Comparison of ENCODE assay signal across 1 cellular context in the genomic region with DNA sequence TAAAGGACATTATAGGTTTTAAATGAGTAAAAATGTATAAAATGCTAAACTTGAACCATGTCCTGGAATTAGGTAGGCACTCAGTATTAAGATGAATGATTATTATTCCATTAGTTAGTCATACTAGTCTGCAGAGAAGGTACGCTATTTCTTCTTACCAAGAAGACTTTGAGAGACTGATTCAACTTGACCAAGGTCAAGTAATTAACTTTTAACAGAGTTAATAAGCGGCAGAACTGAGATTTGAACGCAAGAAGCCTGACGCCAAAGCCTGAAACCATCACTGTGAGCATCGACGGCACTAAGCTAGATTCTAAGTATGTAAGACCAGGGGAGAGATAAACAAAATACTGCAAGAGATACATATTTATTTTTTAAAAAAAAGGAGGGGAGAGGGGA.
TF ChIP-seq lines count a peak whose summit lies in the region.

No MANE protein-coding gene starts in this region.

TF ChIP-seq in HepG2, 621 proteins besides CTCF, POLR2A, EP300 and RAD21 (continued from another document):
- TF ChIP-seq, protein P1, sequence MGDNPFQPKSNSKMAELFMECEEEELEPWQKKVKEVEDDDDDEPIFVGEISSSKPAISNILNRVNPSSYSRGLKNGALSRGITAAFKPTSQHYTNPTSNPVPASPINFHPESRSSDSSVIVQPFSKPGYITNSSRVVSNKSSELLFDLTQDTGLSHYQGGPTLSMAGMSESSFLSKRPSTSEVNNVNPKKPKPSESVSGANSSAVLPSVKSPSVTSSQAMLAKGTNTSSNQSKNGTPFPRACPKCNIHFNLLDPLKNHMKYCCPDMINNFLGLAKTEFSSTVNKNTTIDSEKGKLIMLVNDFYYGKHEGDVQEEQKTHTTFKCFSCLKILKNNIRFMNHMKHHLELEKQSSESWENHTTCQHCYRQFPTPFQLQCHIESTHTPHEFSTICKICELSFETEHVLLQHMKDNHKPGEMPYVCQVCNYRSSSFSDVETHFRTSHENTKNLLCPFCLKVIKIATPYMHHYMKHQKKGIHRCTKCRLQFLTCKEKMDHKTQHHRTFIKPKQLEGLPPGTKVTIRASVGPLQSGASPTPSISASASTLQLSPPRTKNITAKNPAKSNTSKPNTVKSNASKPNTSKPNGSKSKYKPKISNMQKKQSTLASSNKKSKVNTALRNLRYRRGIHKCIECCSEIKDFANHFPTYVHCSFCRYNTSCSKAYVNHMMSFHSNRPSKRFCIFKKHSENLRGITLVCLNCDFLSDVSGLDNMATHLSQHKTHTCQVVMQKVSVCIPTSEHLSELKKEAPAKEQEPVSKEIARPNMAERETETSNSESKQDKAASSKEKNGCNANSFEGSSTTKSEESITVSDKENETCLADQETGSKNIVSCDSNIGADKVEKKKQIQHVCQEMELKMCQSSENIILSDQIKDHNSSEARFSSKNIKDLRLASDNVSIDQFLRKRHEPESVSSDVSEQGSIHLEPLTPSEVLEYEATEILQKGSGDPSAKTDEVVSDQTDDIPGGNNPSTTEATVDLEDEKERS (CRISPR knock-in tag; IDR thresholded peaks at IDR 0.05) = 0 out of 2 replicates have a peak, but pooled peaks have one; percentile 25
- TF ChIP-seq GPN1 (CRISPR knock-in tag; IDR thresholded peaks at IDR 0.05; ENCODE audit: borderline replicate concordance) = no peak
- 0 out of 2 replicates have a peak, but pooled peaks have one; percentile 1 for TF ChIP-seq GFI1 (CRISPR knock-in tag; IDR thresholded peaks at IDR 0.05; ENCODE audit: borderline replicate concordance)
- TF ChIP-seq ZNF383 (CRISPR knock-in tag; IDR thresholded peaks at IDR 0.05; ENCODE audit: borderline replicate concordance) = no peak
- no peak for TF ChIP-seq ZNF263 (CRISPR knock-in tag; IDR thresholded peaks at IDR 0.05)
- no peak for TF ChIP-seq ZNF83 (CRISPR knock-in tag; IDR thresholded peaks at IDR 0.05; ENCODE audit: borderline replicate concordance)
- TF ChIP-seq, protein P2, sequence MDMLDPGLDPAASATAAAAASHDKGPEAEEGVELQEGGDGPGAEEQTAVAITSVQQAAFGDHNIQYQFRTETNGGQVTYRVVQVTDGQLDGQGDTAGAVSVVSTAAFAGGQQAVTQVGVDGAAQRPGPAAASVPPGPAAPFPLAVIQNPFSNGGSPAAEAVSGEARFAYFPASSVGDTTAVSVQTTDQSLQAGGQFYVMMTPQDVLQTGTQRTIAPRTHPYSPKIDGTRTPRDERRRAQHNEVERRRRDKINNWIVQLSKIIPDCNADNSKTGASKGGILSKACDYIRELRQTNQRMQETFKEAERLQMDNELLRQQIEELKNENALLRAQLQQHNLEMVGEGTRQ (IDR thresholded peaks at IDR 0.05; ENCODE audit: low read depth, low read length) = no peak
- TF ChIP-seq, protein P2 (CRISPR knock-in tag; IDR thresholded peaks at IDR 0.05; ENCODE audit: borderline replicate concordance) = no peak
- TF ChIP-seq, protein P3, sequence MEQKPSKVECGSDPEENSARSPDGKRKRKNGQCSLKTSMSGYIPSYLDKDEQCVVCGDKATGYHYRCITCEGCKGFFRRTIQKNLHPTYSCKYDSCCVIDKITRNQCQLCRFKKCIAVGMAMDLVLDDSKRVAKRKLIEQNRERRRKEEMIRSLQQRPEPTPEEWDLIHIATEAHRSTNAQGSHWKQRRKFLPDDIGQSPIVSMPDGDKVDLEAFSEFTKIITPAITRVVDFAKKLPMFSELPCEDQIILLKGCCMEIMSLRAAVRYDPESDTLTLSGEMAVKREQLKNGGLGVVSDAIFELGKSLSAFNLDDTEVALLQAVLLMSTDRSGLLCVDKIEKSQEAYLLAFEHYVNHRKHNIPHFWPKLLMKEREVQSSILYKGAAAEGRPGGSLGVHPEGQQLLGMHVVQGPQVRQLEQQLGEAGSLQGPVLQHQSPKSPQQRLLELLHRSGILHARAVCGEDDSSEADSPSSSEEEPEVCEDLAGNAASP (CRISPR knock-in tag; IDR thresholded peaks at IDR 0.05; ENCODE audit: borderline replicate concordance) = 0 out of 2 replicates have a peak, but pooled peaks have one; percentile 8
- no peak for TF ChIP-seq FOXP1 (IDR thresholded peaks at IDR 0.05)
- 0 out of 2 replicates have a peak, but pooled peaks have one; percentile 4 for TF ChIP-seq FOXP1 (CRISPR knock-in tag; IDR thresholded peaks at IDR 0.05)
- no peak for TF ChIP-seq CBX2 (IDR thresholded peaks at IDR 0.05; ENCODE audit: low read depth, low read length)
- TF ChIP-seq CBX2 (CRISPR knock-in tag; IDR thresholded peaks at IDR 0.05; ENCODE audit: low read depth) = no peak
- 0 out of 2 replicates have a peak, but pooled peaks have one; percentile 6 for TF ChIP-seq ZMYM4 (CRISPR knock-in tag; IDR thresholded peaks at IDR 0.05)
- TF ChIP-seq LCORL (IDR thresholded peaks at IDR 0.05) = no peak
- 0 out of 2 replicates have a peak, but pooled peaks have one; percentile 12 for TF ChIP-seq LCORL (CRISPR knock-in tag; IDR thresholded peaks at IDR 0.05)
